In the genomic region with DNA sequence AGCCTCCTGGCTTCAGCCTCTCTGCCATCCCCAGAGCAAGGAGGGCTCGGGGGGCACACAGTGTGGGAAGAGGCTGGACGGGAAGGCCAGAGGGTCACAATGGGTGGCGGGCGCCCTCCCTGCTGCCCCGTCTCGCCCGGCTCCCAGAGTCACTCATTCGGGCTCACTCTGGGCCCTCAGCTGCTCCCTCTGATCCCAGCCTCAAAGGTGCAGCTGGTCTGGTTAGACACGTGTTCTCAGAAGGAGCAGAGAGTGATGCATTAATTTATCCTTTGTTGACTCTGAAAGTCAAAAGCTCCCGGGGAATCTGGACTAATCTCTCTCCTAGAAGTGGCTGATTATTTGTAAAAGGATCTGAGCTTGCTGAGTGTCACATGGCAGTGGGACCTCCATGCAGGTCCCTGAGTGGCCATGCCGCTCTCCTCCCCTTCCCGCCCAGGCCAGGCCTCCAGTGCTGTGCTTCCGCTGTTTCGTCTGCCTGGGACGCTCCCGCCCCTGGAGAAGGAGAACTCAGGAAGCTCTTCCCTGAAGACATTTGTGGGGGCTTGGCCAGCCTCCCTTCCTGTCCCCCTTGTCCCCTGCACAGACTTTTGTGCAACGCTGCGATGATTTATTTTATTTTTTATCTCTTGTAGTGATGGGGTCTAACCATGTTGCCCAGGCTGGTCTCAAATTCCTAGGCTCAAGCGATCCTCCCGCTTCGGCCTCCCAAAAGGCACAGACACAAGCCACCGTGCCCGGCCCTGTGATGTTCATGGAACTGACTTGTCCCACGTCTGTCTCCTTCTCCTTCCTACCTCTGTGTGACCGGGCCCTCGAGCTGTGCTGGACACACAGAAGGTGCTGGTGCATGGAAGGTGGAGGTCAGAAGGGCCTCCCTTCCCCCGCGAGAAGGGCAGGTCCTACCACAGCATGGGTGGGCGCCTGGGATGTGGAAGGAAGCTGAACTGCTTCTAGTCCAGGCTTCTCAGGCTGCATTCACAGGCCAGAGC, we compare ENCODE assay signal across 2 cellular contexts.
A peak's percentile ranks its signal among the peaks of the same experiment; 100 is the strongest.
TF ChIP-seq lines count a peak whose summit lies in the region.

No MANE protein-coding gene starts in this region.

TF ChIP-seq in HEK293, 187 proteins besides CTCF, POLR2A, EP300 and RAD21 (continued from another document):
- TF ChIP-seq ZNF341 (tag by site-specific recombination; IDR thresholded peaks at IDR 0.05; ENCODE audit: low read depth) (peak; percentile 59), ZBTB17 (tag by site-specific recombination; IDR thresholded peaks at IDR 0.05) (0 out of 2 replicates have a peak, but pooled peaks have one; percentile 14)
TF ChIP-seq in HEK293: peak in this region for 3.

TF ChIP-seq in H1, 55 proteins besides CTCF, POLR2A, EP300 and RAD21 (continued from another document):
- TF ChIP-seq E2F6 (IDR thresholded peaks at IDR 0.05) (peak; percentile 78), SUZ12 (IDR thresholded peaks at IDR 0.05; ENCODE audit: low read length) (no peak), GABPA (IDR thresholded peaks at IDR 0.05; ENCODE audit: borderline replicate concordance, insufficient read depth, low read length) (no peak)
